In the genomic region with DNA sequence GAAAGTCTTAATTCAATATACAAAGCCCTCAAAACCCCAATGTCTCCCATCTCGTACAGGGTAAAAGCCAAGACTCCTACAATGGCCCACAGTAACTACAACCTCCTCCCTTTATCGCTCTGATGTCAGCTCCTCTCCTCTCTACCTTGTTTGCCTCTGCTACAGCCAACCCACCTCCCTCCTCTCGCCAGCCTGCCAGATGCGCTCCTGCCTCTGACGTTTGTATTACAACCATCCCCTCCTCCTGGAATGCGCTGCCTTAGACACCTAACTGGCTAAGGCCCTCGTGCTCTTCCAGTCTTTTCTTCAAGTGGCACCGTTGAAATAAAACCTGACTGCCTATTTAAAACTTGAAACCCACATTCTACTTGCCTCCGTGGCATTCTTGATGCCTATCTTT, we compare ENCODE assay signal across 1 cellular context.
TF ChIP-seq lines count a peak whose summit lies in the region.

No MANE protein-coding gene starts in this region.

TF ChIP-seq in WTC11, 78 proteins besides CTCF, POLR2A, EP300 and RAD21 (continued from another document):
- TF ChIP-seq, protein P1, sequence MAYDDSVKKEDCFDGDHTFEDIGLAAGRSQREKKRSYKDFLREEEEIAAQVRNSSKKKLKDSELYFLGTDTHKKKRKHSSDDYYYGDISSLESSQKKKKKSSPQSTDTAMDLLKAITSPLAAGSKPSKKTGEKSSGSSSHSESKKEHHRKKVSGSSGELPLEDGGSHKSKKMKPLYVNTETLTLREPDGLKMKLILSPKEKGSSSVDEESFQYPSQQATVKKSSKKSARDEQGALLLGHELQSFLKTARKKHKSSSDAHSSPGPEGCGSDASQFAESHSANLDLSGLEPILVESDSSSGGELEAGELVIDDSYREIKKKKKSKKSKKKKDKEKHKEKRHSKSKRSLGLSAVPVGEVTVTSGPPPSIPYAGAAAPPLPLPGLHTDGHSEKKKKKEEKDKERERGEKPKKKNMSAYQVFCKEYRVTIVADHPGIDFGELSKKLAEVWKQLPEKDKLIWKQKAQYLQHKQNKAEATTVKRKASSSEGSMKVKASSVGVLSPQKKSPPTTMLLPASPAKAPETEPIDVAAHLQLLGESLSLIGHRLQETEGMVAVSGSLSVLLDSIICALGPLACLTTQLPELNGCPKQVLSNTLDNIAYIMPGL (CRISPR knock-in tag; IDR thresholded peaks at IDR 0.05): no peak
- TF ChIP-seq ETV6 (CRISPR knock-in tag; IDR thresholded peaks at IDR 0.05): no peak
- TF ChIP-seq, protein P2, sequence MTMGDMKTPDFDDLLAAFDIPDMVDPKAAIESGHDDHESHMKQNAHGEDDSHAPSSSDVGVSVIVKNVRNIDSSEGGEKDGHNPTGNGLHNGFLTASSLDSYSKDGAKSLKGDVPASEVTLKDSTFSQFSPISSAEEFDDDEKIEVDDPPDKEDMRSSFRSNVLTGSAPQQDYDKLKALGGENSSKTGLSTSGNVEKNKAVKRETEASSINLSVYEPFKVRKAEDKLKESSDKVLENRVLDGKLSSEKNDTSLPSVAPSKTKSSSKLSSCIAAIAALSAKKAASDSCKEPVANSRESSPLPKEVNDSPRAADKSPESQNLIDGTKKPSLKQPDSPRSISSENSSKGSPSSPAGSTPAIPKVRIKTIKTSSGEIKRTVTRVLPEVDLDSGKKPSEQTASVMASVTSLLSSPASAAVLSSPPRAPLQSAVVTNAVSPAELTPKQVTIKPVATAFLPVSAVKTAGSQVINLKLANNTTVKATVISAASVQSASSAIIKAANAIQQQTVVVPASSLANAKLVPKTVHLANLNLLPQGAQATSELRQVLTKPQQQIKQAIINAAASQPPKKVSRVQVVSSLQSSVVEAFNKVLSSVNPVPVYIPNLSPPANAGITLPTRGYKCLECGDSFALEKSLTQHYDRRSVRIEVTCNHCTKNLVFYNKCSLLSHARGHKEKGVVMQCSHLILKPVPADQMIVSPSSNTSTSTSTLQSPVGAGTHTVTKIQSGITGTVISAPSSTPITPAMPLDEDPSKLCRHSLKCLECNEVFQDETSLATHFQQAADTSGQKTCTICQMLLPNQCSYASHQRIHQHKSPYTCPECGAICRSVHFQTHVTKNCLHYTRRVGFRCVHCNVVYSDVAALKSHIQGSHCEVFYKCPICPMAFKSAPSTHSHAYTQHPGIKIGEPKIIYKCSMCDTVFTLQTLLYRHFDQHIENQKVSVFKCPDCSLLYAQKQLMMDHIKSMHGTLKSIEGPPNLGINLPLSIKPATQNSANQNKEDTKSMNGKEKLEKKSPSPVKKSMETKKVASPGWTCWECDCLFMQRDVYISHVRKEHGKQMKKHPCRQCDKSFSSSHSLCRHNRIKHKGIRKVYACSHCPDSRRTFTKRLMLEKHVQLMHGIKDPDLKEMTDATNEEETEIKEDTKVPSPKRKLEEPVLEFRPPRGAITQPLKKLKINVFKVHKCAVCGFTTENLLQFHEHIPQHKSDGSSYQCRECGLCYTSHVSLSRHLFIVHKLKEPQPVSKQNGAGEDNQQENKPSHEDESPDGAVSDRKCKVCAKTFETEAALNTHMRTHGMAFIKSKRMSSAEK (CRISPR knock-in tag; IDR thresholded peaks at IDR 0.05; ENCODE audit: borderline replicate concordance): no peak
- TF ChIP-seq HMGA2 (CRISPR knock-in tag; IDR thresholded peaks at IDR 0.05): no peak
- TF ChIP-seq NR2C2 (CRISPR knock-in tag; IDR thresholded peaks at IDR 0.05): no peak
- TF ChIP-seq ZNF416 (CRISPR knock-in tag; IDR thresholded peaks at IDR 0.05): no peak
- no peak for TF ChIP-seq ZNF396 (CRISPR knock-in tag; IDR thresholded peaks at IDR 0.05; ENCODE audit: borderline replicate concordance)
- TF ChIP-seq, protein P3, sequence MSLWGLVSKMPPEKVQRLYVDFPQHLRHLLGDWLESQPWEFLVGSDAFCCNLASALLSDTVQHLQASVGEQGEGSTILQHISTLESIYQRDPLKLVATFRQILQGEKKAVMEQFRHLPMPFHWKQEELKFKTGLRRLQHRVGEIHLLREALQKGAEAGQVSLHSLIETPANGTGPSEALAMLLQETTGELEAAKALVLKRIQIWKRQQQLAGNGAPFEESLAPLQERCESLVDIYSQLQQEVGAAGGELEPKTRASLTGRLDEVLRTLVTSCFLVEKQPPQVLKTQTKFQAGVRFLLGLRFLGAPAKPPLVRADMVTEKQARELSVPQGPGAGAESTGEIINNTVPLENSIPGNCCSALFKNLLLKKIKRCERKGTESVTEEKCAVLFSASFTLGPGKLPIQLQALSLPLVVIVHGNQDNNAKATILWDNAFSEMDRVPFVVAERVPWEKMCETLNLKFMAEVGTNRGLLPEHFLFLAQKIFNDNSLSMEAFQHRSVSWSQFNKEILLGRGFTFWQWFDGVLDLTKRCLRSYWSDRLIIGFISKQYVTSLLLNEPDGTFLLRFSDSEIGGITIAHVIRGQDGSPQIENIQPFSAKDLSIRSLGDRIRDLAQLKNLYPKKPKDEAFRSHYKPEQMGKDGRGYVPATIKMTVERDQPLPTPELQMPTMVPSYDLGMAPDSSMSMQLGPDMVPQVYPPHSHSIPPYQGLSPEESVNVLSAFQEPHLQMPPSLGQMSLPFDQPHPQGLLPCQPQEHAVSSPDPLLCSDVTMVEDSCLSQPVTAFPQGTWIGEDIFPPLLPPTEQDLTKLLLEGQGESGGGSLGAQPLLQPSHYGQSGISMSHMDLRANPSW (CRISPR knock-in tag; conservative IDR thresholded peaks at IDR 0.05; ENCODE audit: low read depth): no peak
- TF ChIP-seq, protein P4, sequence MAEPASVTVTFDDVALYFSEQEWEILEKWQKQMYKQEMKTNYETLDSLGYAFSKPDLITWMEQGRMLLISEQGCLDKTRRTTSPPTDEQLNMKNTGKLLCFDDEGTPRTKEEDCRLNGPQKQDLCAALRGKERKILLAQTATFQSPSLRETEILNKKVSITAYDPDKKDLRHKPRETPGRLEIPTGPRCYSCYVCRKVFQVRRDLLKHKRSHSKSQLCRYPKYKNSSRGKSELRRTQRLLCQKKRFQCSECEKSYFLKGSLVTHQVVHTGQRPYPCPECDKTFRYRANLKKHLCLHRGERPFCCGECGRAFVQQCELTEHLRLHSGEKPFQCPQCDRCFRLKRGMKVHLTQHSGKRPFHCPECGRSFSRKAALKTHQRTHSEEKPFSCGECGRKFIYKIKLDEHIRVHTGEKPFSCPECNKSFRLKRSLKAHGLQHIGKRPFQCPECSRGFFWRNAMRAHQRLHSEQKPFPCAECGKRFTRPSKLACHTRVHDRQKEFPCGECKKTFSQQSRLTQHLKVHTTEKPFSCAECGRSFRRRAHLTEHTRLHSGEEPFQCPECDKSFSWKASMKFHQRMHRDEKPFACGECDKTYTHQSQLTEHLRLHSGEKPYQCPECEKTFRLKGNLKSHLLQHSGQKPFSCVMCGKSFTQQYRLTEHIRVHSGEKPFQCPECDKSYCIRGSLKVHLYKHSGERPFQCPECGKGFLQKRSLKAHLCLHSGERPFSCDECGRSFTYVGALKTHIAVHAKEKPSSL (CRISPR knock-in tag; conservative IDR thresholded peaks at IDR 0.05): no peak
- TF ChIP-seq NFYB (CRISPR knock-in tag; conservative IDR thresholded peaks at IDR 0.05; ENCODE audit: low read depth): no peak
- no peak for TF ChIP-seq ATF1 (CRISPR knock-in tag; IDR thresholded peaks at IDR 0.05)
- TF ChIP-seq, protein P5, sequence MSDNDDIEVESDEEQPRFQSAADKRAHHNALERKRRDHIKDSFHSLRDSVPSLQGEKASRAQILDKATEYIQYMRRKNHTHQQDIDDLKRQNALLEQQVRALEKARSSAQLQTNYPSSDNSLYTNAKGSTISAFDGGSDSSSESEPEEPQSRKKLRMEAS (CRISPR knock-in tag; IDR thresholded peaks at IDR 0.05): no peak
- TF ChIP-seq, protein P6, sequence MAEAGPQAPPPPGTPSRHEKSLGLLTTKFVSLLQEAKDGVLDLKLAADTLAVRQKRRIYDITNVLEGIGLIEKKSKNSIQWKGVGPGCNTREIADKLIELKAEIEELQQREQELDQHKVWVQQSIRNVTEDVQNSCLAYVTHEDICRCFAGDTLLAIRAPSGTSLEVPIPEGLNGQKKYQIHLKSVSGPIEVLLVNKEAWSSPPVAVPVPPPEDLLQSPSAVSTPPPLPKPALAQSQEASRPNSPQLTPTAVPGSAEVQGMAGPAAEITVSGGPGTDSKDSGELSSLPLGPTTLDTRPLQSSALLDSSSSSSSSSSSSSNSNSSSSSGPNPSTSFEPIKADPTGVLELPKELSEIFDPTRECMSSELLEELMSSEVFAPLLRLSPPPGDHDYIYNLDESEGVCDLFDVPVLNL (CRISPR knock-in tag; IDR thresholded peaks at IDR 0.05; ENCODE audit: borderline replicate concordance, low read depth): no peak
- TF ChIP-seq ZBTB21 (CRISPR knock-in tag; IDR thresholded peaks at IDR 0.05; ENCODE audit: borderline replicate concordance): no peak
- TF ChIP-seq, protein P7, sequence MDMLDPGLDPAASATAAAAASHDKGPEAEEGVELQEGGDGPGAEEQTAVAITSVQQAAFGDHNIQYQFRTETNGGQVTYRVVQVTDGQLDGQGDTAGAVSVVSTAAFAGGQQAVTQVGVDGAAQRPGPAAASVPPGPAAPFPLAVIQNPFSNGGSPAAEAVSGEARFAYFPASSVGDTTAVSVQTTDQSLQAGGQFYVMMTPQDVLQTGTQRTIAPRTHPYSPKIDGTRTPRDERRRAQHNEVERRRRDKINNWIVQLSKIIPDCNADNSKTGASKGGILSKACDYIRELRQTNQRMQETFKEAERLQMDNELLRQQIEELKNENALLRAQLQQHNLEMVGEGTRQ (CRISPR knock-in tag; IDR thresholded peaks at IDR 0.05): no peak
- TF ChIP-seq SMAD4 (CRISPR knock-in tag; IDR thresholded peaks at IDR 0.05): no peak
- no peak for TF ChIP-seq MXD4 (CRISPR knock-in tag; IDR thresholded peaks at IDR 0.05; ENCODE audit: borderline replicate concordance)
TF ChIP-seq in WTC11: peak in this region for 0.
